In the genomic region with DNA sequence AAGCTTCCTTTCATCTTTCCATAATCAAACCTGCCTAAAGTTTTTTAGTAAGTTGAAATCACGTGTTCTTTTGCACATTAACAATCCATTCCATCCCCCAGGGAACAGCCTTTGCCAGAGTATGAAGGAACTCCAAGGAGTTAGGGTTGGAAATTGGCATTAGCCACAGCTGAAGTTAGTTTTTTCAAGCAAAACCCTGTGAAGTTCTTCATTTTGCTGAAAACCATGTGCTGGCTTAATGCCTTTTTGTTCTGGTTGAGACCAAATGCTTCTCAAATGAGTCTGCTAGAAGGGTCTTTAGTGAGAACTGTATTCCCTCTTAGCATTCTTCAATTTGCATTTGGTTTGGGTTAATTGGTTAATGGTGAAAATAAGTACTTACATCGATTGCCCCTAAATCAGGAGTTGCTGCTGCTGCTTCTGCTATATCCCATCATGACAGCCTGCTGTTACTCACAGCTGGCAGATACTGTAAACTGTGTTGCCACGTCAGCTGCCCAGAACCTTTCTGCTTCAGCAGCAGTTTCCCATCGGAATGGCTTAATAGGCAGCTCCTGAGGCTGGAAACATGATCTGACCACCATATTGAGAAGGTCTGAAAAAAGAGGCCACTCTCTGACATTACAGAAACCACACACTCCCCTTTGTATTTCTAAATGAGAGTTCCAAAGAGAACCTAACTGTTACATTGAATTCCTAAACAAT, we compare ENCODE assay signal across 1 cellular context.
TF ChIP-seq lines count a peak whose summit lies in the region.

No MANE protein-coding gene starts in this region.

TF ChIP-seq in HepG2, 621 proteins besides CTCF, POLR2A, EP300 and RAD21:
- TF ChIP-seq, protein P1, sequence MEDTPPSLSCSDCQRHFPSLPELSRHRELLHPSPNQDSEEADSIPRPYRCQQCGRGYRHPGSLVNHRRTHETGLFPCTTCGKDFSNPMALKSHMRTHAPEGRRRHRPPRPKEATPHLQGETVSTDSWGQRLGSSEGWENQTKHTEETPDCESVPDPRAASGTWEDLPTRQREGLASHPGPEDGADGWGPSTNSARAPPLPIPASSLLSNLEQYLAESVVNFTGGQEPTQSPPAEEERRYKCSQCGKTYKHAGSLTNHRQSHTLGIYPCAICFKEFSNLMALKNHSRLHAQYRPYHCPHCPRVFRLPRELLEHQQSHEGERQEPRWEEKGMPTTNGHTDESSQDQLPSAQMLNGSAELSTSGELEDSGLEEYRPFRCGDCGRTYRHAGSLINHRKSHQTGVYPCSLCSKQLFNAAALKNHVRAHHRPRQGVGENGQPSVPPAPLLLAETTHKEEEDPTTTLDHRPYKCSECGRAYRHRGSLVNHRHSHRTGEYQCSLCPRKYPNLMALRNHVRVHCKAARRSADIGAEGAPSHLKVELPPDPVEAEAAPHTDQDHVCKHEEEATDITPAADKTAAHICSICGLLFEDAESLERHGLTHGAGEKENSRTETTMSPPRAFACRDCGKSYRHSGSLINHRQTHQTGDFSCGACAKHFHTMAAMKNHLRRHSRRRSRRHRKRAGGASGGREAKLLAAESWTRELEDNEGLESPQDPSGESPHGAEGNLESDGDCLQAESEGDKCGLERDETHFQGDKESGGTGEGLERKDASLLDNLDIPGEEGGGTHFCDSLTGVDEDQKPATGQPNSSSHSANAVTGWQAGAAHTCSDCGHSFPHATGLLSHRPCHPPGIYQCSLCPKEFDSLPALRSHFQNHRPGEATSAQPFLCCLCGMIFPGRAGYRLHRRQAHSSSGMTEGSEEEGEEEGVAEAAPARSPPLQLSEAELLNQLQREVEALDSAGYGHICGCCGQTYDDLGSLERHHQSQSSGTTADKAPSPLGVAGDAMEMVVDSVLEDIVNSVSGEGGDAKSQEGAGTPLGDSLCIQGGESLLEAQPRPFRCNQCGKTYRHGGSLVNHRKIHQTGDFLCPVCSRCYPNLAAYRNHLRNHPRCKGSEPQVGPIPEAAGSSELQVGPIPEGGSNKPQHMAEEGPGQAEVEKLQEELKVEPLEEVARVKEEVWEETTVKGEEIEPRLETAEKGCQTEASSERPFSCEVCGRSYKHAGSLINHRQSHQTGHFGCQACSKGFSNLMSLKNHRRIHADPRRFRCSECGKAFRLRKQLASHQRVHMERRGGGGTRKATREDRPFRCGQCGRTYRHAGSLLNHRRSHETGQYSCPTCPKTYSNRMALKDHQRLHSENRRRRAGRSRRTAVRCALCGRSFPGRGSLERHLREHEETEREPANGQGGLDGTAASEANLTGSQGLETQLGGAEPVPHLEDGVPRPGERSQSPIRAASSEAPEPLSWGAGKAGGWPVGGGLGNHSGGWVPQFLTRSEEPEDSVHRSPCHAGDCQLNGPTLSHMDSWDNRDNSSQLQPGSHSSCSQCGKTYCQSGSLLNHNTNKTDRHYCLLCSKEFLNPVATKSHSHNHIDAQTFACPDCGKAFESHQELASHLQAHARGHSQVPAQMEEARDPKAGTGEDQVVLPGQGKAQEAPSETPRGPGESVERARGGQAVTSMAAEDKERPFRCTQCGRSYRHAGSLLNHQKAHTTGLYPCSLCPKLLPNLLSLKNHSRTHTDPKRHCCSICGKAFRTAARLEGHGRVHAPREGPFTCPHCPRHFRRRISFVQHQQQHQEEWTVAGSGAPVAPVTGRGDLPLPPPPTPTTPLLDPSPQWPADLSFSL (CRISPR knock-in tag; IDR thresholded peaks at IDR 0.05): no peak
- TF ChIP-seq, protein P2, sequence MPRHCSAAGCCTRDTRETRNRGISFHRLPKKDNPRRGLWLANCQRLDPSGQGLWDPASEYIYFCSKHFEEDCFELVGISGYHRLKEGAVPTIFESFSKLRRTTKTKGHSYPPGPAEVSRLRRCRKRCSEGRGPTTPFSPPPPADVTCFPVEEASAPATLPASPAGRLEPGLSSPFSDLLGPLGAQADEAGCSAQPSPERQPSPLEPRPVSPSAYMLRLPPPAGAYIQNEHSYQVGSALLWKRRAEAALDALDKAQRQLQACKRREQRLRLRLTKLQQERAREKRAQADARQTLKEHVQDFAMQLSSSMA (CRISPR knock-in tag; IDR thresholded peaks at IDR 0.05): peak; percentile 99
- TF ChIP-seq GABPA (IDR thresholded peaks at IDR 0.05; ENCODE audit: low read depth, low read length) (peak; percentile 37; the same call in 1 of the 2 replicates), GABPA (CRISPR knock-in tag; IDR thresholded peaks at IDR 0.05; ENCODE audit: low read depth) (peak; percentile 78), GABPB1 (CRISPR knock-in tag; IDR thresholded peaks at IDR 0.05) (peak; percentile 67; the same call in 1 of the 2 replicates), YY1 (IDR thresholded peaks at IDR 0.05; ENCODE audit: insufficient read depth, insufficient replicate concordance, low read depth, low read length) (peak; percentile 74)
